1 cellular context compared by ENCODE assay signal in the genomic region with DNA sequence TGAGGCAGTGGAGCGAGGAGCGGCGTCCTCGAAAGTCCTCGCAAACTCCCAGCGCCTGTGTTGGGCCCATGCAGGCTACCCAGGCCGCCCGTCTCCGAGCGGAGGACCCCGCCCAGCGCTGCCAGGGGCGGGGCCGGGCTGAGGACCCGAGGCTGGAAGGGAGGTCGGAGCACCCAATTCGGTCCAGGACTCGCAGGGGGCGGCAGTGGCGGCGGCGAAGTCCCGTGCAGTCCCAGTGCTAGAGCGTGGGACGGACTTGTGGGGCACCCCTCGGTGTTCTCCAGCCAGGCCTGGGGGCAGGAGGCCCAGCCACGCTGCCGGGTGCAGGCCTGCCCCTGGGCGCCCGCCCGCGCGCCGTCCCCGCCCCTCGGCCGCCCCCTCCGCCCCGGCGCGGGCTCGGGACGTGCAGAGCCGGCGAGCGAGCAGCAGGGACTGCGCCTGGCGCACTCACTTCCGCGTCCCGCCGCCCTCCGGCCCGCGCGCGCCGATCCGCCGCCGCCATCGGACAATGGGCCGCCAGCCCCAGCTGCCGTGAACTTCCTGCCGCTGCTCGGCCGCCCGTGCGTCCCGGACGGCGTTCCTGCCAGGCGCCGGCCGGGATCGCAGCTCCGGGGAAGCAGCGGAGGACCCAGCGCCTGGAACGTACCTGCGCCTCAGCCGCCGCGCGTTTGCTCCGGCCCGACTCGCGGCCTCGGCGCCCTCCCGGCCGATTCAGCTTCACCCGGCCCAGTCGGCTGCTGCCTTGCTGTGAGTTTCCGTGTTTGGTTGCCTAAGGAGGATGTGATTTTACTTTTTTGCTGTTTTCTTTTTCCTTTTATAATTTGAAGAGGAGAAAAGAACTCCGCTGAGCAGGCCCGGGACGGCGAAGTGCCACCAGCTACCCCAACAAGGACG.
TF ChIP-seq lines count a peak whose summit lies in the region.

No MANE protein-coding gene starts in this region.

TF ChIP-seq in HepG2, 621 proteins besides CTCF, POLR2A, EP300 and RAD21 (continued from another document and continues in another):
- TF ChIP-seq, protein P1, sequence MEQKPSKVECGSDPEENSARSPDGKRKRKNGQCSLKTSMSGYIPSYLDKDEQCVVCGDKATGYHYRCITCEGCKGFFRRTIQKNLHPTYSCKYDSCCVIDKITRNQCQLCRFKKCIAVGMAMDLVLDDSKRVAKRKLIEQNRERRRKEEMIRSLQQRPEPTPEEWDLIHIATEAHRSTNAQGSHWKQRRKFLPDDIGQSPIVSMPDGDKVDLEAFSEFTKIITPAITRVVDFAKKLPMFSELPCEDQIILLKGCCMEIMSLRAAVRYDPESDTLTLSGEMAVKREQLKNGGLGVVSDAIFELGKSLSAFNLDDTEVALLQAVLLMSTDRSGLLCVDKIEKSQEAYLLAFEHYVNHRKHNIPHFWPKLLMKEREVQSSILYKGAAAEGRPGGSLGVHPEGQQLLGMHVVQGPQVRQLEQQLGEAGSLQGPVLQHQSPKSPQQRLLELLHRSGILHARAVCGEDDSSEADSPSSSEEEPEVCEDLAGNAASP (CRISPR knock-in tag; IDR thresholded peaks at IDR 0.05; ENCODE audit: borderline replicate concordance): no peak
- TF ChIP-seq SMARCC2 (IDR thresholded peaks at IDR 0.05) (no peak), ARID2 (CRISPR knock-in tag; IDR thresholded peaks at IDR 0.05; ENCODE audit: borderline replicate concordance) (no peak), ZNF17 (CRISPR knock-in tag; IDR thresholded peaks at IDR 0.05) (no peak), KLF12 (CRISPR knock-in tag; IDR thresholded peaks at IDR 0.05; ENCODE audit: borderline replicate concordance) (peak; percentile 39; the same call in 1 of the 2 replicates), SMYD3 (CRISPR knock-in tag; IDR thresholded peaks at IDR 0.05) (no peak), TOE1 (CRISPR knock-in tag; IDR thresholded peaks at IDR 0.05) (no peak), ZNF431 (CRISPR knock-in tag; IDR thresholded peaks at IDR 0.05; ENCODE audit: borderline replicate concordance, low read depth) (no peak), ZSCAN22 (CRISPR knock-in tag; IDR thresholded peaks at IDR 0.05) (peak; percentile 100), GPN1 (CRISPR knock-in tag; IDR thresholded peaks at IDR 0.05; ENCODE audit: borderline replicate concordance) (no peak), MTA1 (CRISPR knock-in tag; IDR thresholded peaks at IDR 0.05; ENCODE audit: borderline replicate concordance) (no peak), HNRNPL (IDR thresholded peaks at IDR 0.05; ENCODE audit: low read depth, low read length) (peak; percentile 65; the same call in 1 of the 2 replicates), FIP1L1 (IDR thresholded peaks at IDR 0.05; ENCODE audit: borderline replicate concordance, insufficient read depth, low read depth, low read length) (no peak), ZNF891 (CRISPR knock-in tag; IDR thresholded peaks at IDR 0.05) (no peak; the same call in 1 of the 2 replicates), GFI1 (CRISPR knock-in tag; IDR thresholded peaks at IDR 0.05; ENCODE audit: borderline replicate concordance) (no peak; the same call in 1 of the 2 replicates)
- TF ChIP-seq, protein P2, sequence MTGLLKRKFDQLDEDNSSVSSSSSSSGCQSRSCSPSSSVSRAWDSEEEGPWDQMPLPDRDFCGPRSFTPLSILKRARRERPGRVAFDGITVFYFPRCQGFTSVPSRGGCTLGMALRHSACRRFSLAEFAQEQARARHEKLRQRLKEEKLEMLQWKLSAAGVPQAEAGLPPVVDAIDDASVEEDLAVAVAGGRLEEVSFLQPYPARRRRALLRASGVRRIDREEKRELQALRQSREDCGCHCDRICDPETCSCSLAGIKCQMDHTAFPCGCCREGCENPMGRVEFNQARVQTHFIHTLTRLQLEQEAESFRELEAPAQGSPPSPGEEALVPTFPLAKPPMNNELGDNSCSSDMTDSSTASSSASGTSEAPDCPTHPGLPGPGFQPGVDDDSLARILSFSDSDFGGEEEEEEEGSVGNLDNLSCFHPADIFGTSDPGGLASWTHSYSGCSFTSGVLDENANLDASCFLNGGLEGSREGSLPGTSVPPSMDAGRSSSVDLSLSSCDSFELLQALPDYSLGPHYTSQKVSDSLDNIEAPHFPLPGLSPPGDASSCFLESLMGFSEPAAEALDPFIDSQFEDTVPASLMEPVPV (CRISPR knock-in tag; IDR thresholded peaks at IDR 0.05): no peak
- TF ChIP-seq, protein P3, sequence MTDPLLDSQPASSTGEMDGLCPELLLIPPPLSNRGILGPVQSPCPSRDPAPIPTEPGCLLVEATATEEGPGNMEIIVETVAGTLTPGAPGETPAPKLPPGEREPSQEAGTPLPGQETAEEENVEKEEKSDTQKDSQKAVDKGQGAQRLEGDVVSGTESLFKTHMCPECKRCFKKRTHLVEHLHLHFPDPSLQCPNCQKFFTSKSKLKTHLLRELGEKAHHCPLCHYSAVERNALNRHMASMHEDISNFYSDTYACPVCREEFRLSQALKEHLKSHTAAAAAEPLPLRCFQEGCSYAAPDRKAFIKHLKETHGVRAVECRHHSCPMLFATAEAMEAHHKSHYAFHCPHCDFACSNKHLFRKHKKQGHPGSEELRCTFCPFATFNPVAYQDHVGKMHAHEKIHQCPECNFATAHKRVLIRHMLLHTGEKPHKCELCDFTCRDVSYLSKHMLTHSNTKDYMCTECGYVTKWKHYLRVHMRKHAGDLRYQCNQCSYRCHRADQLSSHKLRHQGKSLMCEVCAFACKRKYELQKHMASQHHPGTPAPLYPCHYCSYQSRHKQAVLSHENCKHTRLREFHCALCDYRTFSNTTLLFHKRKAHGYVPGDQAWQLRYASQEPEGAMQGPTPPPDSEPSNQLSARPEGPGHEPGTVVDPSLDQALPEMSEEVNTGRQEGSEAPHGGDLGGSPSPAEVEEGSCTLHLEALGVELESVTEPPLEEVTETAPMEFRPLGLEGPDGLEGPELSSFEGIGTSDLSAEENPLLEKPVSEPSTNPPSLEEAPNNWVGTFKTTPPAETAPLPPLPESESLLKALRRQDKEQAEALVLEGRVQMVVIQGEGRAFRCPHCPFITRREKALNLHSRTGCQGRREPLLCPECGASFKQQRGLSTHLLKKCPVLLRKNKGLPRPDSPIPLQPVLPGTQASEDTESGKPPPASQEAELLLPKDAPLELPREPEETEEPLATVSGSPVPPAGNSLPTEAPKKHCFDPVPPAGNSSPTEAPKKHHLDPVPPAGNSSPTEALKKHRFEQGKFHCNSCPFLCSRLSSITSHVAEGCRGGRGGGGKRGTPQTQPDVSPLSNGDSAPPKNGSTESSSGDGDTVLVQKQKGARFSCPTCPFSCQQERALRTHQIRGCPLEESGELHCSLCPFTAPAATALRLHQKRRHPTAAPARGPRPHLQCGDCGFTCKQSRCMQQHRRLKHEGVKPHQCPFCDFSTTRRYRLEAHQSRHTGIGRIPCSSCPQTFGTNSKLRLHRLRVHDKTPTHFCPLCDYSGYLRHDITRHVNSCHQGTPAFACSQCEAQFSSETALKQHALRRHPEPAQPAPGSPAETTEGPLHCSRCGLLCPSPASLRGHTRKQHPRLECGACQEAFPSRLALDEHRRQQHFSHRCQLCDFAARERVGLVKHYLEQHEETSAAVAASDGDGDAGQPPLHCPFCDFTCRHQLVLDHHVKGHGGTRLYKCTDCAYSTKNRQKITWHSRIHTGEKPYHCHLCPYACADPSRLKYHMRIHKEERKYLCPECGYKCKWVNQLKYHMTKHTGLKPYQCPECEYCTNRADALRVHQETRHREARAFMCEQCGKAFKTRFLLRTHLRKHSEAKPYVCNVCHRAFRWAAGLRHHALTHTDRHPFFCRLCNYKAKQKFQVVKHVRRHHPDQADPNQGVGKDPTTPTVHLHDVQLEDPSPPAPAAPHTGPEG (CRISPR knock-in tag; IDR thresholded peaks at IDR 0.05): peak; percentile 87
- TF ChIP-seq, protein P4, sequence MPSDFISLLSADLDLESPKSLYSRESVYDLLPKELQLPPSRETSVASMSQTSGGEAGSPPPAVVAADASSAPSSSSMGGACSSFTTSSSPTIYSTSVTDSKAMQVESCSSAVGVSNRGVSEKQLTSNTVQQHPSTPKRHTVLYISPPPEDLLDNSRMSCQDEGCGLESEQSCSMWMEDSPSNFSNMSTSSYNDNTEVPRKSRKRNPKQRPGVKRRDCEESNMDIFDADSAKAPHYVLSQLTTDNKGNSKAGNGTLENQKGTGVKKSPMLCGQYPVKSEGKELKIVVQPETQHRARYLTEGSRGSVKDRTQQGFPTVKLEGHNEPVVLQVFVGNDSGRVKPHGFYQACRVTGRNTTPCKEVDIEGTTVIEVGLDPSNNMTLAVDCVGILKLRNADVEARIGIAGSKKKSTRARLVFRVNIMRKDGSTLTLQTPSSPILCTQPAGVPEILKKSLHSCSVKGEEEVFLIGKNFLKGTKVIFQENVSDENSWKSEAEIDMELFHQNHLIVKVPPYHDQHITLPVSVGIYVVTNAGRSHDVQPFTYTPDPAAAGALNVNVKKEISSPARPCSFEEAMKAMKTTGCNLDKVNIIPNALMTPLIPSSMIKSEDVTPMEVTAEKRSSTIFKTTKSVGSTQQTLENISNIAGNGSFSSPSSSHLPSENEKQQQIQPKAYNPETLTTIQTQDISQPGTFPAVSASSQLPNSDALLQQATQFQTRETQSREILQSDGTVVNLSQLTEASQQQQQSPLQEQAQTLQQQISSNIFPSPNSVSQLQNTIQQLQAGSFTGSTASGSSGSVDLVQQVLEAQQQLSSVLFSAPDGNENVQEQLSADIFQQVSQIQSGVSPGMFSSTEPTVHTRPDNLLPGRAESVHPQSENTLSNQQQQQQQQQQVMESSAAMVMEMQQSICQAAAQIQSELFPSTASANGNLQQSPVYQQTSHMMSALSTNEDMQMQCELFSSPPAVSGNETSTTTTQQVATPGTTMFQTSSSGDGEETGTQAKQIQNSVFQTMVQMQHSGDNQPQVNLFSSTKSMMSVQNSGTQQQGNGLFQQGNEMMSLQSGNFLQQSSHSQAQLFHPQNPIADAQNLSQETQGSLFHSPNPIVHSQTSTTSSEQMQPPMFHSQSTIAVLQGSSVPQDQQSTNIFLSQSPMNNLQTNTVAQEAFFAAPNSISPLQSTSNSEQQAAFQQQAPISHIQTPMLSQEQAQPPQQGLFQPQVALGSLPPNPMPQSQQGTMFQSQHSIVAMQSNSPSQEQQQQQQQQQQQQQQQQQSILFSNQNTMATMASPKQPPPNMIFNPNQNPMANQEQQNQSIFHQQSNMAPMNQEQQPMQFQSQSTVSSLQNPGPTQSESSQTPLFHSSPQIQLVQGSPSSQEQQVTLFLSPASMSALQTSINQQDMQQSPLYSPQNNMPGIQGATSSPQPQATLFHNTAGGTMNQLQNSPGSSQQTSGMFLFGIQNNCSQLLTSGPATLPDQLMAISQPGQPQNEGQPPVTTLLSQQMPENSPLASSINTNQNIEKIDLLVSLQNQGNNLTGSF (CRISPR knock-in tag; IDR thresholded peaks at IDR 0.05): no peak
- TF ChIP-seq, protein P5, sequence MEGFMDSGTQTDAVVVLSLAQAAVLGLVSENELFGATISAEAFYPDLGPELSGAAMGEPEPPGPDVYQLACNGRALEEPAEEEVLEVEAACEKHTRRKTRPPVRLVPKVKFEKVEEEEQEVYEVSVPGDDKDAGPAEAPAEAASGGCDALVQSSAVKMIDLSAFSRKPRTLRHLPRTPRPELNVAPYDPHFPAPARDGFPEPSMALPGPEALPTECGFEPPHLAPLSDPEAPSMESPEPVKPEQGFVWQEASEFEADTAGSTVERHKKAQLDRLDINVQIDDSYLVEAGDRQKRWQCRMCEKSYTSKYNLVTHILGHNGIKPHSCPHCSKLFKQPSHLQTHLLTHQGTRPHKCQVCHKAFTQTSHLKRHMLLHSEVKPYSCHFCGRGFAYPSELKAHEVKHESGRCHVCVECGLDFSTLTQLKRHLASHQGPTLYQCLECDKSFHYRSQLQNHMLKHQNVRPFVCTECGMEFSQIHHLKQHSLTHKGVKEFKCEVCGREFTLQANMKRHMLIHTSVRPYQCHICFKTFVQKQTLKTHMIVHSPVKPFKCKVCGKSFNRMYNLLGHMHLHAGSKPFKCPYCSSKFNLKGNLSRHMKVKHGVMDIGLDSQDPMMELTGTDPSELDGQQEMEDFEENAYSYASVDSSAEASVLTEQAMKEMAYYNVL (CRISPR knock-in tag; IDR thresholded peaks at IDR 0.05; ENCODE audit: borderline replicate concordance): no peak; the same call in 1 of the 2 replicates
- TF ChIP-seq, protein P6, sequence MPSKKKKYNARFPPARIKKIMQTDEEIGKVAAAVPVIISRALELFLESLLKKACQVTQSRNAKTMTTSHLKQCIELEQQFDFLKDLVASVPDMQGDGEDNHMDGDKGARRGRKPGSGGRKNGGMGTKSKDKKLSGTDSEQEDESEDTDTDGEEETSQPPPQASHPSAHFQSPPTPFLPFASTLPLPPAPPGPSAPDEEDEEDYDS (CRISPR knock-in tag; IDR thresholded peaks at IDR 0.05): no peak
- TF ChIP-seq, protein P7, sequence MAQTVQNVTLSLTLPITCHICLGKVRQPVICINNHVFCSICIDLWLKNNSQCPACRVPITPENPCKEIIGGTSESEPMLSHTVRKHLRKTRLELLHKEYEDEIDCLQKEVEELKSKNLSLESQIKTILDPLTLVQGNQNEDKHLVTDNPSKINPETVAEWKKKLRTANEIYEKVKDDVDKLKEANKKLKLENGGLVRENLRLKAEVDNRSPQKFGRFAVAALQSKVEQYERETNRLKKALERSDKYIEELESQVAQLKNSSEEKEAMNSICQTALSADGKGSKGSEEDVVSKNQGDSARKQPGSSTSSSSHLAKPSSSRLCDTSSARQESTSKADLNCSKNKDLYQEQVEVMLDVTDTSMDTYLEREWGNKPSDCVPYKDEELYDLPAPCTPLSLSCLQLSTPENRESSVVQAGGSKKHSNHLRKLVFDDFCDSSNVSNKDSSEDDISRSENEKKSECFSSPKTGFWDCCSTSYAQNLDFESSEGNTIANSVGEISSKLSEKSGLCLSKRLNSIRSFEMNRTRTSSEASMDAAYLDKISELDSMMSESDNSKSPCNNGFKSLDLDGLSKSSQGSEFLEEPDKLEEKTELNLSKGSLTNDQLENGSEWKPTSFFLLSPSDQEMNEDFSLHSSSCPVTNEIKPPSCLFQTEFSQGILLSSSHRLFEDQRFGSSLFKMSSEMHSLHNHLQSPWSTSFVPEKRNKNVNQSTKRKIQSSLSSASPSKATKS (CRISPR knock-in tag; IDR thresholded peaks at IDR 0.05): no peak
- TF ChIP-seq, protein P8, sequence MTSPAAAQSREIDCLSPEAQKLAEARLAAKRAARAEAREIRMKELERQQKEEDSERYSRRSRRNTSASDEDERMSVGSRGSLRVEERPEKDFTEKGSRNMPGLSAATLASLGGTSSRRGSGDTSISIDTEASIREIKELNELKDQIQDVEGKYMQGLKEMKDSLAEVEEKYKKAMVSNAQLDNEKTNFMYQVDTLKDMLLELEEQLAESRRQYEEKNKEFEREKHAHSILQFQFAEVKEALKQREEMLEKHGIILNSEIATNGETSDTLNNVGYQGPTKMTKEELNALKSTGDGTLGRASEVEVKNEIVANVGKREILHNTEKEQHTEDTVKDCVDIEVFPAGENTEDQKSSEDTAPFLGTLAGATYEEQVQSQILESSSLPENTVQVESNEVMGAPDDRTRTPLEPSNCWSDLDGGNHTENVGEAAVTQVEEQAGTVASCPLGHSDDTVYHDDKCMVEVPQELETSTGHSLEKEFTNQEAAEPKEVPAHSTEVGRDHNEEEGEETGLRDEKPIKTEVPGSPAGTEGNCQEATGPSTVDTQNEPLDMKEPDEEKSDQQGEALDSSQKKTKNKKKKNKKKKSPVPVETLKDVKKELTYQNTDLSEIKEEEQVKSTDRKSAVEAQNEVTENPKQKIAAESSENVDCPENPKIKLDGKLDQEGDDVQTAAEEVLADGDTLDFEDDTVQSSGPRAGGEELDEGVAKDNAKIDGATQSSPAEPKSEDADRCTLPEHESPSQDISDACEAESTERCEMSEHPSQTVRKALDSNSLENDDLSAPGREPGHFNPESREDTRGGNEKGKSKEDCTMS (CRISPR knock-in tag; conservative IDR thresholded peaks at IDR 0.05): no peak
- TF ChIP-seq, protein P9, sequence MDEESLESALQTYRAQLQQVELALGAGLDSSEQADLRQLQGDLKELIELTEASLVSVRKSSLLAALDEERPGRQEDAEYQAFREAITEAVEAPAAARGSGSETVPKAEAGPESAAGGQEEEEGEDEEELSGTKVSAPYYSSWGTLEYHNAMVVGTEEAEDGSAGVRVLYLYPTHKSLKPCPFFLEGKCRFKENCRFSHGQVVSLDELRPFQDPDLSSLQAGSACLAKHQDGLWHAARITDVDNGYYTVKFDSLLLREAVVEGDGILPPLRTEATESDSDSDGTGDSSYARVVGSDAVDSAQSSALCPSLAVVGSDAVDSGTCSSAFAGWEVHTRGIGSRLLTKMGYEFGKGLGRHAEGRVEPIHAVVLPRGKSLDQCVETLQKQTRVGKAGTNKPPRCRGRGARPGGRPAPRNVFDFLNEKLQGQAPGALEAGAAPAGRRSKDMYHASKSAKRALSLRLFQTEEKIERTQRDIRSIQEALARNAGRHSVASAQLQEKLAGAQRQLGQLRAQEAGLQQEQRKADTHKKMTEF (CRISPR knock-in tag; IDR thresholded peaks at IDR 0.05): peak; percentile 58; the same call in 1 of the 2 replicates
